Comparison of ENCODE assay signal across 28 cellular contexts in genomic region chr6:86215323-86215722, GRCh38.
"Had no signal": no experiment of that assay in that cellular context is flagged by ENCODE, and none has a peak within 500 bp of the region (broad histone marks: within the 10 kb centered on the region; RNA-seq: fewer than 3 reads in every experiment).

No MANE protein-coding gene starts in this region.

- H3K27me3 ChIP-seq: SJCRH30 had no signal

- DNase-seq: Karpas-422, KBM-7, MM.1S, MV-4-11, NCI-H1092, NCI-H1105, NCI-H1417 treated with DMSO at 0.1 percent for 48 hours, NCI-H1436 treated with DMSO at 0.1 percent for 48 hours, NCI-H1694 treated with DMSO at 0.1 percent for 48 hours, NCI-H187 treated with DMSO at 0.1 percent for 48 hours, NCI-H2029, NCI-H2081, NCI-H2171 treated with DMSO at 0.1 percent for 48 hours, NCI-H2227 treated with DMSO at 0.1 percent for 48 hours, NCI-H345, NCI-H446, NCI-H510A treated with DMSO at 0.1 percent for 48 hours, NCI-H524 treated with DMSO at 0.1 percent for 48 hours, NCI-H526 treated with DMSO at 0.1 percent for 48 hours, NCI-H774, PC-9, Right ventricle myocardium superior, RPMI8226, SIG-M5, SJCRH30, SW 1271 had no signal

- H3K36me3 ChIP-seq: SJCRH30 had no signal

- H2AFZ ChIP-seq: PC-9 had no signal

- H3K9ac ChIP-seq: KMS-11 had no signal

- H3K4me3 ChIP-seq: PC-9, SJCRH30 had no signal

- ATAC-seq: Panc1 had no signal

- H3K9me3 ChIP-seq: SJCRH30 had no signal

- H3K27ac ChIP-seq: KMS-11, PC-9, SJCRH30 had no signal

- H3K4me1 ChIP-seq: SJCRH30 had no signal

- H3K4me2 ChIP-seq: KMS-11, PC-9 had no signal
